ENCODE assay signal across 34 cellular contexts in the genomic region with DNA sequence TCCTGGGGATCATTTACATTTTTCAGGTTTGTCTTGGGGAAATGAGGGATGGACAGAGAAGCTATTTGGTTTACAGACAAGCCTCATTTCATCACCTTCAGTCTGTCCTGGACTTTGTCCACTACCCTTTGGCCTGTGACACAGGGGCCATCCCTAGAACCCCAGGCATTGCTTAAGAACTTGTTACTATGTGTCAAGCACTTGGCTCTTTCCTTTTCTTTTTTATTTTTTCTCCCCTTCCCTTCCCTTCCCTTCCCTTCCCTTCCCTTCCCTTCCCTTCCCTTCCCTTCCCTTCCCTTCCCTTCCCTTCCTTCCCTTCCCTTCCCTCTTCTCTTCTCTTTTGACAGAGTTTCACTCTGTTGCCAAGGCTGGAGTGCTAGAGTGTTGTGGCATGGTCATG.
"Had no signal": no experiment of that assay in that cellular context is flagged by ENCODE, and none has a peak within 500 bp of the region (broad histone marks: within the 10 kb centered on the region; RNA-seq: fewer than 3 reads in every experiment).

No MANE protein-coding gene starts in this region.

- H3K4me1 ChIP-seq: adrenal gland, ascending aorta, body of pancreas, breast epithelium had no signal

- DNase-seq: activated effector memory CD4-positive, alpha-beta T cell treated with anti-CD3 and anti-CD28 coated beads, Interleukin-2, amount 50 U/mL, for 16 hours; activated effector memory CD4-positive, alpha-beta T cell treated with Interleukin-2 at 50 U/mL for 16 hours; activated gamma-delta T cell; activated gamma-delta T cell treated with Interleukin-2 at 50 U/mL for 16 hours; activated naive CD4-positive, alpha-beta T cell; activated naive CD4-positive, alpha-beta T cell treated with anti-CD3 and anti-CD28 coated beads for 36 hours; activated naive CD4-positive, alpha-beta T cell treated with anti-CD3 and anti-CD28 coated beads, Interleukin-2, amount 10 ng/mL, durations not matched to agents 7 days and 5 days; activated naive CD4-positive, alpha-beta T cell treated with anti-CD3 and anti-CD28 coated beads, Interleukin-2, amount 50 U/mL, for 16 hours; activated naive CD4-positive, alpha-beta T cell treated with Interleukin-2 at 50 U/mL for 16 hours; activated naive CD8-positive, alpha-beta T cell treated with anti-CD3 and anti-CD28 coated beads for 36 hours; activated naive CD8-positive, alpha-beta T cell treated with anti-CD3 and anti-CD28 coated beads, Interleukin-2, amount 10 ng/mL, durations not matched to agents 7 days and 5 days; activated naive CD8-positive, alpha-beta T cell treated with anti-CD3 and anti-CD28 coated beads, Interleukin-2, amount 50 U/mL, for 24 hours; activated T-cell treated with anti-CD3 and anti-CD28 coated beads, Interleukin-2, amount 50 U/mL, for 1 hour; activated T-cell treated with anti-CD3 and anti-CD28 coated beads, Interleukin-2, amount 50 U/mL, for 24 hours; activated T-cell treated with anti-CD3 and anti-CD28 coated beads, Interleukin-2, amount 50 U/mL, for 4 hours; activated T-cell treated with anti-CD3 and anti-CD28 coated beads, Interleukin-2, amount 50 U/mL, for 48 hours; activated T-cell treated with anti-CD3 and anti-CD28 coated beads, Interleukin-2, amount 50 U/mL, for 72 hours; adrenal gland; amniotic stem cell; amygdala; anterior cingulate cortex; aorta; body of pancreas; brain microvascular endothelial cell; caudate nucleus; central memory CD4-positive, alpha-beta T cell; cerebellar nuclear complex had no signal

- H3K9me3 ChIP-seq: adrenal gland, ascending aorta, body of pancreas, breast epithelium had no signal

- H3K36me3 ChIP-seq: adrenal gland, ascending aorta, brain microvascular endothelial cell, breast epithelium, cardiac muscle cell had no signal

- H3K4me3 ChIP-seq: adrenal gland, ascending aorta, body of pancreas, breast epithelium, cardiac muscle cell had no signal

- H3K27ac ChIP-seq: adrenal gland, ascending aorta, body of pancreas, brain microvascular endothelial cell, breast epithelium, cardiac muscle cell had no signal

- H3K27me3 ChIP-seq: adrenal gland, ascending aorta, body of pancreas, brain microvascular endothelial cell had no signal

- ATAC-seq: activated naive CD4-positive, alpha-beta T cell treated with anti-CD3 and anti-CD28 coated beads, Interleukin-2, amount 50 U/mL, for 72 hours; activated naive CD8-positive, alpha-beta T cell treated with anti-CD3 and anti-CD28 coated beads, Interleukin-2, amount 50 U/mL, for 24 hours; activated T-cell treated with anti-CD3 and anti-CD28 coated beads, Interleukin-2, amount 50 U/mL, for 4 hours; activated T-cell treated with anti-CD3 and anti-CD28 coated beads, Interleukin-2, amount 50 U/mL, for 72 hours; activated T-helper 17 cell treated with anti-CD3 and anti-CD28 coated beads, Interleukin-2, amount 50 U/mL, for 72 hours; body of pancreas had no signal

- FAIRE-seq: astrocyte, bronchial epithelial cell had no signal
